Comparison of ENCODE assay signal across 1 cellular context in the genomic region with DNA sequence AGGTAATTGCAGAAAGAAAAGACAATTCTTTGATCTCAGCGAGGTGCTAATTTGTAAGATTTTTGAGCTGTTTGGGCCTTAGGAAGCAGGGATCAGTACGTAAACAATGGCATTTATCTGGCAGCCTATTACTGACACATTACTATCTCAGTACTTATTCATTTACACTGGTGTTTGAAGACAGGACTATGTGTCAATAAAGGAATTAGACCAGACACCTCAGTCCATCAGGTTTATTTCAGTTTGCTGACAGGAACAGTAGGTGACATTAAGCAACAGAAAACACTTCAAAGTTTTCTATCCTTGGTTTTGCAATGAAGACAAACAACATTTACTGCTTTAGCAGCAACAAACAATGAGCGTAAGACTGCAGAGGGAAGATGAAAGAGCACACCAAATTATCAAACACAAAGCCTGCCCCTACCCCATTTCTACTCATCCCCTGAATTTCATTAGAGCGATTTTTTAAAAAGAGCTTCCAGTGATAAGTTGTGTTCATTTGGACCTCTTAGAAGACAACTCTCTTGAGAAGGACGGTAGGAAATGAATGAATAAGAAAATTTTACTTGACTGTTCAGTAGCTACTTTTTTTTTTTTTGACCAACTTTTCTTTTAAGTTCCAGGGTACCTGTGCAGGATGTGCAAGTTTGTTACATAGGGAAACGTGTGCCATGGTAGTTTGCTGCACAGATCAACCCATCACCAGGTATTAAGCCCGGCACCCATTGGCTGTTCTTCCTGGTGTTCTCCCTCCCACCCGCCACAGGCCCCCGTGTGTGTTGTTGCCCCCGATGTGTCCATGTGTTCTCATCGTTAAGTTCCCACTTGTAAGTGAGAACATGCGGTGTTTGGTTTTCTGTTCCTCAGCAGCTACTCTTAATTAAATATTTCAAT.
TF ChIP-seq lines count a peak whose summit lies in the region.

No MANE protein-coding gene starts in this region.

TF ChIP-seq in HepG2, 621 proteins besides CTCF, POLR2A, EP300 and RAD21 (continued from another document and continues in another):
- TF ChIP-seq, protein P1, sequence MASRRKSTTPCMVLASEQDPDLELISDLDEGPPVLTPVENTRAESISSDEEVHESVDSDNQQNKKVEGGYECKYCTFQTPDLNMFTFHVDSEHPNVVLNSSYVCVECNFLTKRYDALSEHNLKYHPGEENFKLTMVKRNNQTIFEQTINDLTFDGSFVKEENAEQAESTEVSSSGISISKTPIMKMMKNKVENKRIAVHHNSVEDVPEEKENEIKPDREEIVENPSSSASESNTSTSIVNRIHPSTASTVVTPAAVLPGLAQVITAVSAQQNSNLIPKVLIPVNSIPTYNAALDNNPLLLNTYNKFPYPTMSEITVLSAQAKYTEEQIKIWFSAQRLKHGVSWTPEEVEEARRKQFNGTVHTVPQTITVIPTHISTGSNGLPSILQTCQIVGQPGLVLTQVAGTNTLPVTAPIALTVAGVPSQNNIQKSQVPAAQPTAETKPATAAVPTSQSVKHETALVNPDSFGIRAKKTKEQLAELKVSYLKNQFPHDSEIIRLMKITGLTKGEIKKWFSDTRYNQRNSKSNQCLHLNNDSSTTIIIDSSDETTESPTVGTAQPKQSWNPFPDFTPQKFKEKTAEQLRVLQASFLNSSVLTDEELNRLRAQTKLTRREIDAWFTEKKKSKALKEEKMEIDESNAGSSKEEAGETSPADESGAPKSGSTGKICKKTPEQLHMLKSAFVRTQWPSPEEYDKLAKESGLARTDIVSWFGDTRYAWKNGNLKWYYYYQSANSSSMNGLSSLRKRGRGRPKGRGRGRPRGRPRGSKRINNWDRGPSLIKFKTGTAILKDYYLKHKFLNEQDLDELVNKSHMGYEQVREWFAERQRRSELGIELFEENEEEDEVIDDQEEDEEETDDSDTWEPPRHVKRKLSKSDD (CRISPR knock-in tag; IDR thresholded peaks at IDR 0.05; ENCODE audit: low read depth) = peak; percentile 67
- TF ChIP-seq, protein P2, sequence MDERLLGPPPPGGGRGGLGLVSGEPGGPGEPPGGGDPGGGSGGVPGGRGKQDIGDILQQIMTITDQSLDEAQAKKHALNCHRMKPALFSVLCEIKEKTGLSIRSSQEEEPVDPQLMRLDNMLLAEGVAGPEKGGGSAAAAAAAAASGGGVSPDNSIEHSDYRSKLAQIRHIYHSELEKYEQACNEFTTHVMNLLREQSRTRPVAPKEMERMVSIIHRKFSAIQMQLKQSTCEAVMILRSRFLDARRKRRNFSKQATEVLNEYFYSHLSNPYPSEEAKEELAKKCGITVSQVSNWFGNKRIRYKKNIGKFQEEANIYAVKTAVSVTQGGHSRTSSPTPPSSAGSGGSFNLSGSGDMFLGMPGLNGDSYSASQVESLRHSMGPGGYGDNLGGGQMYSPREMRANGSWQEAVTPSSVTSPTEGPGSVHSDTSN (CRISPR knock-in tag; IDR thresholded peaks at IDR 0.05) = peak; percentile 53; the same call in 1 of the 2 replicates
- TF ChIP-seq HDAC2 (CRISPR knock-in tag; IDR thresholded peaks at IDR 0.05) (peak; percentile 81), ZNF552 (CRISPR knock-in tag; IDR thresholded peaks at IDR 0.05; ENCODE audit: borderline replicate concordance) (no peak), ZBTB21 (CRISPR knock-in tag; IDR thresholded peaks at IDR 0.05) (no peak), TGIF2 (CRISPR knock-in tag; IDR thresholded peaks at IDR 0.05) (peak; percentile 72; the same call in 1 of the 2 replicates), REPIN1 (CRISPR knock-in tag; IDR thresholded peaks at IDR 0.05; ENCODE audit: borderline replicate concordance, low read depth) (0 out of 2 replicates have a peak, but pooled peaks have one; percentile 43), ZSCAN21 (CRISPR knock-in tag; IDR thresholded peaks at IDR 0.05; ENCODE audit: borderline replicate concordance) (0 out of 2 replicates have a peak, but pooled peaks have one; percentile 30), SOX6 (IDR thresholded peaks at IDR 0.05) (no peak), SOX6 (CRISPR knock-in tag; IDR thresholded peaks at IDR 0.05) (peak; percentile 99), AGO1 (IDR thresholded peaks at IDR 0.05; ENCODE audit: low read depth, low read length, poor library complexity, severe bottlenecking) (no peak), GATAD2A (CRISPR knock-in tag; IDR thresholded peaks at IDR 0.05) (peak; percentile 91), SNAPC2 (CRISPR knock-in tag; IDR thresholded peaks at IDR 0.05) (peak; percentile 88; the same call in 1 of the 2 replicates), RAD51 (IDR thresholded peaks at IDR 0.05; ENCODE audit: borderline replicate concordance) (no peak), SRF (IDR thresholded peaks at IDR 0.05; ENCODE audit: low read depth, low read length) (no peak), FOXK2 (IDR thresholded peaks at IDR 0.05) (no peak), ZNF430 (CRISPR knock-in tag; IDR thresholded peaks at IDR 0.05) (0 out of 2 replicates have a peak, but pooled peaks have one; percentile 21), ARID2 (CRISPR knock-in tag; IDR thresholded peaks at IDR 0.05; ENCODE audit: borderline replicate concordance) (peak; percentile 75; the same call in 1 of the 2 replicates), IRX3 (CRISPR knock-in tag; IDR thresholded peaks at IDR 0.05; ENCODE audit: borderline replicate concordance, low read depth) (0 out of 2 replicates have a peak, but pooled peaks have one; percentile 56), TAF15 (IDR thresholded peaks at IDR 0.05; ENCODE audit: low read depth, low read length, poor library complexity, severe bottlenecking) (no peak), TBL1XR1 (IDR thresholded peaks at IDR 0.05; ENCODE audit: borderline replicate concordance, low read length, partially characterized antibody) (no peak), PHF21A (CRISPR knock-in tag; IDR thresholded peaks at IDR 0.05) (peak; percentile 42; the same call in 1 of the 2 replicates), RCOR2 (CRISPR knock-in tag; IDR thresholded peaks at IDR 0.05) (peak; percentile 40; the same call in 1 of the 2 replicates), ZNF431 (CRISPR knock-in tag; IDR thresholded peaks at IDR 0.05; ENCODE audit: borderline replicate concordance, low read depth) (no peak), SMARCE1 (IDR thresholded peaks at IDR 0.05; ENCODE audit: borderline replicate concordance) (no peak), KLF13 (CRISPR knock-in tag; IDR thresholded peaks at IDR 0.05) (no peak), HNRNPL (IDR thresholded peaks at IDR 0.05; ENCODE audit: low read depth, low read length) (no peak), MIER2 (CRISPR knock-in tag; IDR thresholded peaks at IDR 0.05) (0 out of 2 replicates have a peak, but pooled peaks have one; percentile 17), ZSCAN9 (CRISPR knock-in tag; IDR thresholded peaks at IDR 0.05; ENCODE audit: borderline replicate concordance) (no peak)
- TF ChIP-seq, protein P3, sequence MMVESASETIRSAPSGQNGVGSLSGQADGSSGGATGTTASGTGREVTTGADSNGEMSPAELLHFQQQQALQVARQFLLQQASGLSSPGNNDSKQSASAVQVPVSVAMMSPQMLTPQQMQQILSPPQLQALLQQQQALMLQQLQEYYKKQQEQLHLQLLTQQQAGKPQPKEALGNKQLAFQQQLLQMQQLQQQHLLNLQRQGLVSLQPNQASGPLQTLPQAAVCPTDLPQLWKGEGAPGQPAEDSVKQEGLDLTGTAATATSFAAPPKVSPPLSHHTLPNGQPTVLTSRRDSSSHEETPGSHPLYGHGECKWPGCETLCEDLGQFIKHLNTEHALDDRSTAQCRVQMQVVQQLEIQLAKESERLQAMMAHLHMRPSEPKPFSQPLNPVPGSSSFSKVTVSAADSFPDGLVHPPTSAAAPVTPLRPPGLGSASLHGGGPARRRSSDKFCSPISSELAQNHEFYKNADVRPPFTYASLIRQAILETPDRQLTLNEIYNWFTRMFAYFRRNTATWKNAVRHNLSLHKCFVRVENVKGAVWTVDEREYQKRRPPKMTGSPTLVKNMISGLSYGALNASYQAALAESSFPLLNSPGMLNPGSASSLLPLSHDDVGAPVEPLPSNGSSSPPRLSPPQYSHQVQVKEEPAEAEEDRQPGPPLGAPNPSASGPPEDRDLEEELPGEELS (CRISPR knock-in tag; IDR thresholded peaks at IDR 0.05) = peak; percentile 98
- TF ChIP-seq, protein P4, sequence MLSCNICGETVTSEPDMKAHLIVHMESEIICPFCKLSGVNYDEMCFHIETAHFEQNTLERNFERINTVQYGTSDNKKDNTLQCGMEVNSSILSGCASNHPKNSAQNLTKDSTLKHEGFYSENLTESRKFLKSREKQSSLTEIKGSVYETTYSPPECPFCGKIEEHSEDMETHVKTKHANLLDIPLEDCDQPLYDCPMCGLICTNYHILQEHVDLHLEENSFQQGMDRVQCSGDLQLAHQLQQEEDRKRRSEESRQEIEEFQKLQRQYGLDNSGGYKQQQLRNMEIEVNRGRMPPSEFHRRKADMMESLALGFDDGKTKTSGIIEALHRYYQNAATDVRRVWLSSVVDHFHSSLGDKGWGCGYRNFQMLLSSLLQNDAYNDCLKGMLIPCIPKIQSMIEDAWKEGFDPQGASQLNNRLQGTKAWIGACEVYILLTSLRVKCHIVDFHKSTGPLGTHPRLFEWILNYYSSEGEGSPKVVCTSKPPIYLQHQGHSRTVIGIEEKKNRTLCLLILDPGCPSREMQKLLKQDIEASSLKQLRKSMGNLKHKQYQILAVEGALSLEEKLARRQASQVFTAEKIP (CRISPR knock-in tag; IDR thresholded peaks at IDR 0.05; ENCODE audit: borderline replicate concordance) = no peak
- TF ChIP-seq, protein P5, sequence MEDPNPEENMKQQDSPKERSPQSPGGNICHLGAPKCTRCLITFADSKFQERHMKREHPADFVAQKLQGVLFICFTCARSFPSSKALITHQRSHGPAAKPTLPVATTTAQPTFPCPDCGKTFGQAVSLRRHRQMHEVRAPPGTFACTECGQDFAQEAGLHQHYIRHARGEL (CRISPR knock-in tag; IDR thresholded peaks at IDR 0.05) = no peak
- TF ChIP-seq, protein P6, sequence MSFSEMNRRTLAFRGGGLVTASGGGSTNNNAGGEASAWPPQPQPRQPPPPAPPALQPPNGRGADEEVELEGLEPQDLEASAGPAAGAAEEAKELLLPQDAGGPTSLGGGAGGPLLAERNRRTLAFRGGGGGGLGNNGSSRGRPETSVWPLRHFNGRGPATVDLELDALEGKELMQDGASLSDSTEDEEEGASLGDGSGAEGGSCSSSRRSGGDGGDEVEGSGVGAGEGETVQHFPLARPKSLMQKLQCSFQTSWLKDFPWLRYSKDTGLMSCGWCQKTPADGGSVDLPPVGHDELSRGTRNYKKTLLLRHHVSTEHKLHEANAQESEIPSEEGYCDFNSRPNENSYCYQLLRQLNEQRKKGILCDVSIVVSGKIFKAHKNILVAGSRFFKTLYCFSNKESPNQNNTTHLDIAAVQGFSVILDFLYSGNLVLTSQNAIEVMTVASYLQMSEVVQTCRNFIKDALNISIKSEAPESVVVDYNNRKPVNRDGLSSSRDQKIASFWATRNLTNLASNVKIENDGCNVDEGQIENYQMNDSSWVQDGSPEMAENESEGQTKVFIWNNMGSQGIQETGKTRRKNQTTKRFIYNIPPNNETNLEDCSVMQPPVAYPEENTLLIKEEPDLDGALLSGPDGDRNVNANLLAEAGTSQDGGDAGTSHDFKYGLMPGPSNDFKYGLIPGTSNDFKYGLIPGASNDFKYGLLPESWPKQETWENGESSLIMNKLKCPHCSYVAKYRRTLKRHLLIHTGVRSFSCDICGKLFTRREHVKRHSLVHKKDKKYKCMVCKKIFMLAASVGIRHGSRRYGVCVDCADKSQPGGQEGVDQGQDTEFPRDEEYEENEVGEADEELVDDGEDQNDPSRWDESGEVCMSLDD (CRISPR knock-in tag; IDR thresholded peaks at IDR 0.05; ENCODE audit: borderline replicate concordance) = no peak
- TF ChIP-seq, protein P7, sequence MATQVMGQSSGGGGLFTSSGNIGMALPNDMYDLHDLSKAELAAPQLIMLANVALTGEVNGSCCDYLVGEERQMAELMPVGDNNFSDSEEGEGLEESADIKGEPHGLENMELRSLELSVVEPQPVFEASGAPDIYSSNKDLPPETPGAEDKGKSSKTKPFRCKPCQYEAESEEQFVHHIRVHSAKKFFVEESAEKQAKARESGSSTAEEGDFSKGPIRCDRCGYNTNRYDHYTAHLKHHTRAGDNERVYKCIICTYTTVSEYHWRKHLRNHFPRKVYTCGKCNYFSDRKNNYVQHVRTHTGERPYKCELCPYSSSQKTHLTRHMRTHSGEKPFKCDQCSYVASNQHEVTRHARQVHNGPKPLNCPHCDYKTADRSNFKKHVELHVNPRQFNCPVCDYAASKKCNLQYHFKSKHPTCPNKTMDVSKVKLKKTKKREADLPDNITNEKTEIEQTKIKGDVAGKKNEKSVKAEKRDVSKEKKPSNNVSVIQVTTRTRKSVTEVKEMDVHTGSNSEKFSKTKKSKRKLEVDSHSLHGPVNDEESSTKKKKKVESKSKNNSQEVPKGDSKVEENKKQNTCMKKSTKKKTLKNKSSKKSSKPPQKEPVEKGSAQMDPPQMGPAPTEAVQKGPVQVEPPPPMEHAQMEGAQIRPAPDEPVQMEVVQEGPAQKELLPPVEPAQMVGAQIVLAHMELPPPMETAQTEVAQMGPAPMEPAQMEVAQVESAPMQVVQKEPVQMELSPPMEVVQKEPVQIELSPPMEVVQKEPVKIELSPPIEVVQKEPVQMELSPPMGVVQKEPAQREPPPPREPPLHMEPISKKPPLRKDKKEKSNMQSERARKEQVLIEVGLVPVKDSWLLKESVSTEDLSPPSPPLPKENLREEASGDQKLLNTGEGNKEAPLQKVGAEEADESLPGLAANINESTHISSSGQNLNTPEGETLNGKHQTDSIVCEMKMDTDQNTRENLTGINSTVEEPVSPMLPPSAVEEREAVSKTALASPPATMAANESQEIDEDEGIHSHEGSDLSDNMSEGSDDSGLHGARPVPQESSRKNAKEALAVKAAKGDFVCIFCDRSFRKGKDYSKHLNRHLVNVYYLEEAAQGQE (IDR thresholded peaks at IDR 0.05; ENCODE audit: borderline replicate concordance in 1 of 2, low read depth in 1 of 2, low read length in 2 of 2) = peak in 1 of 2 experiments; percentile 47; a peak in 1 of 4 replicates
- TF ChIP-seq, protein P8, sequence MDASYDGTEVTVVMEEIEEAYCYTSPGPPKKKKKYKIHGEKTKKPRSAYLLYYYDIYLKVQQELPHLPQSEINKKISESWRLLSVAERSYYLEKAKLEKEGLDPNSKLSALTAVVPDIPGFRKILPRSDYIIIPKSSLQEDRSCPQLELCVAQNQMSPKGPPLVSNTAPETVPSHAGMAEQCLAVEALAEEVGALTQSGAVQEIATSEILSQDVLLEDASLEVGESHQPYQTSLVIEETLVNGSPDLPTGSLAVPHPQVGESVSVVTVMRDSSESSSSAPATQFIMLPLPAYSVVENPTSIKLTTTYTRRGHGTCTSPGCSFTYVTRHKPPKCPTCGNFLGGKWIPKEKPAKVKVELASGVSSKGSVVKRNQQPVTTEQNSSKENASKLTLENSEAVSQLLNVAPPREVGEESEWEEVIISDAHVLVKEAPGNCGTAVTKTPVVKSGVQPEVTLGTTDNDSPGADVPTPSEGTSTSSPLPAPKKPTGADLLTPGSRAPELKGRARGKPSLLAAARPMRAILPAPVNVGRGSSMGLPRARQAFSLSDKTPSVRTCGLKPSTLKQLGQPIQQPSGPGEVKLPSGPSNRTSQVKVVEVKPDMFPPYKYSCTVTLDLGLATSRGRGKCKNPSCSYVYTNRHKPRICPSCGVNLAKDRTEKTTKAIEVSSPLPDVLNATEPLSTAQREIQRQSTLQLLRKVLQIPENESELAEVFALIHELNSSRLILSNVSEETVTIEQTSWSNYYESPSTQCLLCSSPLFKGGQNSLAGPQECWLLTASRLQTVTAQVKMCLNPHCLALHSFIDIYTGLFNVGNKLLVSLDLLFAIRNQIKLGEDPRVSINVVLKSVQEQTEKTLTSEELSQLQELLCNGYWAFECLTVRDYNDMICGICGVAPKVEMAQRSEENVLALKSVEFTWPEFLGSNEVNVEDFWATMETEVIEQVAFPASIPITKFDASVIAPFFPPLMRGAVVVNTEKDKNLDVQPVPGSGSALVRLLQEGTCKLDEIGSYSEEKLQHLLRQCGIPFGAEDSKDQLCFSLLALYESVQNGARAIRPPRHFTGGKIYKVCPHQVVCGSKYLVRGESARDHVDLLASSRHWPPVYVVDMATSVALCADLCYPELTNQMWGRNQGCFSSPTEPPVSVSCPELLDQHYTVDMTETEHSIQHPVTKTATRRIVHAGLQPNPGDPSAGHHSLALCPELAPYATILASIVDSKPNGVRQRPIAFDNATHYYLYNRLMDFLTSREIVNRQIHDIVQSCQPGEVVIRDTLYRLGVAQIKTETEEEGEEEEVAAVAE (CRISPR knock-in tag; IDR thresholded peaks at IDR 0.05; ENCODE audit: borderline replicate concordance) = no peak
